In the genomic region with DNA sequence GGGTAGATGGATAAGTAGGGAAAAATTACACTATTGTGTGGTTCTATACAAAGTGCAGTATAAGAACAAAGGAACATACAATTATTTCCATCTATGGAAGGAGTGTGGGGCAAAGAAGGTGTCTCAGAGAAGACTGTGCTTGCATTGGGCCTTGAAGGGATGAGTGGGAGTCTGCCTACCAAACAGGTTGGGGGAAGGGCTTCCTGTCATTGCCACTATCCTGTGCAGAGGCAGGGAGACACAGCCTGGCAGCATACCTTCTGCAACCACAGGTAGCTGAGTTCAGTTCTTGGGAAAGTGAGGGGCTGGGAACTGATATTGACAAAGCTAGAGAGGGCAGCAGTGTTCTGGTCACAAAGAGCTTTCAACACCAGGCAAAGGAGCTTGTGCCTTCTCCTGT, we compare ENCODE assay signal across 20 cellular contexts. TPM values are rescaled to one million over a fixed set of nuclear protein-coding genes. Genes with fewer than 3 reads are reported as not detected.
A peak's percentile ranks its signal among the peaks of the same experiment; 100 is the strongest.
DNase-seq lines count a peak whose midpoint lies in the region; ATAC-seq and TF ChIP-seq lines count a peak whose summit lies in the region.
"Had no signal": no experiment of that assay in that cellular context is flagged by ENCODE, and none has a peak within 500 bp of the region (broad histone marks: within the 10 kb centered on the region; RNA-seq: fewer than 3 reads in every experiment).

No MANE protein-coding gene starts in this region.

- H3K4me1 Mint-ChIP-seq in stimulated activated naive CD8-positive, alpha-beta T cell treated with anti-CD3 and anti-CD28 coated beads, Interleukin-15, amount 100 ng/mL, for 72 hours, result peaks cover 14% of the 10 kb centered on the region

- H3K9me3 ChIP-seq in PC-9 (ENCODE audit: insufficient read depth, low read depth) (no peaks in the 10 kb centered on the region), mesodermal cell (ENCODE audit: control insufficient read depth, low read length) (no peaks in the 10 kb centered on the region), tibial artery (no peaks in the 10 kb centered on the region)
- H3K9me3 ChIP-seq: Peyer's patch had no signal

- peak overlapping the region; percentile 67 for H3K27ac ChIP-seq in PC-9
- H3K27ac ChIP-seq in mesodermal cell (ENCODE audit: low read depth, low read length, severe bottlenecking), result peak overlapping the region; percentile 51
- peak overlapping the region; percentile 40 to 78 for H3K27ac ChIP-seq in tibial artery
- H3K27ac ChIP-seq: Peyer's patch had no signal

- no peak overlapping the region for H2AFZ ChIP-seq in PC-9

- H3K4me3 ChIP-seq in PC-9 (no peak overlapping the region), mesodermal cell (ENCODE audit: extremely low read depth, insufficient read depth, low read length, poor library complexity, severe bottlenecking) (no peak overlapping the region), tibial artery (no peak overlapping the region)
- H3K4me3 ChIP-seq: Peyer's patch had no signal

- no peaks in the 10 kb centered on the region for H4K20me1 ChIP-seq in PC-9 (ENCODE audit: insufficient read depth)

- DNase-seq in stimulated activated naive CD8-positive, alpha-beta T cell treated with anti-CD3 and anti-CD28 coated beads, Interleukin-15, Interleukin-2, amounts not matched to agents 100 U/mL and 50 U/mL, for 24 hours, result no peak
- no peak for DNase-seq in stimulated activated naive CD8-positive, alpha-beta T cell treated with anti-CD3 and anti-CD28 coated beads, Interleukin-15, amount 100 ng/mL, for 72 hours
- DNase-seq in PC-9 (no peak), tibial artery (no peak), SHP77 treated with DMSO at 0.1 percent for 48 hours (lab: John Stamatoyannopoulos, UW) (no peak), NCI-H1105 (lab: John Stamatoyannopoulos, UW) (no peak)
- DNase-seq: CD4-positive, alpha-beta T cell; DMS79; GOT3; Karpas-422; MM.1S; NCI-H1092 treated with DMSO at 0.1 percent for 48 hours; NCI-H1694; NCI-H524; Right ventricle myocardium superior had no signal

- POLR2A ChIA-PET in PC-9 (lab: Charles Lee; ENCODE audit: unreplicated experiment), result interaction anchor here (0.6 kb wide), 1 partner anchor 132 kb away, joined by 3 read pairs; no protein-coding TSS in a partner anchor

- H3K79me2 ChIP-seq in PC-9 (ENCODE audit: low read depth), result 0 out of 2 replicates have a peak, but pooled peaks cover 12% of the 10 kb centered on the region

- H3K4me1 ChIP-seq in PC-9 (replicated peaks; ENCODE audit: insufficient read depth), result peaks cover 42% of the 10 kb centered on the region
- peaks cover 29% of the 10 kb centered on the region for H3K4me1 ChIP-seq in mesodermal cell (ENCODE audit: control insufficient read depth, insufficient read depth, low read length, poor library complexity, severe bottlenecking)
- H3K4me1 ChIP-seq in tibial artery, result peaks cover 0 to 61% (median 39%) of the 10 kb centered on the region in 4 donors

- H3K9me3 Mint-ChIP-seq in stimulated activated naive CD8-positive, alpha-beta T cell treated with anti-CD3 and anti-CD28 coated beads, Interleukin-15, amount 100 ng/mL, for 72 hours, result no peaks in the 10 kb centered on the region
- H3K9me3 Mint-ChIP-seq: CD4-positive, alpha-beta T cell; HFFc6 had no signal

- no peak overlapping the region for H3K4me3 Mint-ChIP-seq in stimulated activated naive CD8-positive, alpha-beta T cell treated with anti-CD3 and anti-CD28 coated beads, Interleukin-15, amount 100 ng/mL, for 72 hours
- H3K4me3 Mint-ChIP-seq: CD4-positive, alpha-beta T cell; HFFc6 had no signal

- no peaks in the 10 kb centered on the region for H3K9me2 ChIP-seq in PC-9 (ENCODE audit: insufficient read depth)

- BruUV-seq in PC-9 (replicated peaks; lab: Mats Ljungman, UMichigan), result no TSS peak

- TF ChIP-seq CTCF in PC-9 (conservative IDR thresholded peaks at IDR 0.05) (no peak), tibial artery (IDR thresholded peaks at IDR 0.05) (no peak)

- intact Hi-C loops in PC-9 (cut with micrococcal nuclease; ENCODE audit: unreplicated experiment) (no loop called here), tibial artery (cut with DNase I; ENCODE audit: low total_unique reads) (no loop called here)

- H3K36me3 ChIP-seq in PC-9 (ENCODE audit: low read depth), result peaks cover 22% of the 10 kb centered on the region; the same call in 1 of the 2 replicates
- H3K36me3 ChIP-seq in mesodermal cell (ENCODE audit: control insufficient read depth, insufficient read depth, low read length), result peaks cover 2% of the 10 kb centered on the region
- H3K36me3 ChIP-seq in tibial artery, result peaks cover 3 to 38% (median 22%) of the 10 kb centered on the region in 3 donors
- H3K36me3 ChIP-seq: Peyer's patch had no signal

- H3F3A ChIP-seq in PC-9 (ENCODE audit: insufficient read depth, low read depth), result peaks cover 40% of the 10 kb centered on the region

- peaks cover 37% of the 10 kb centered on the region for H3K27me3 Mint-ChIP-seq in stimulated activated naive CD8-positive, alpha-beta T cell treated with anti-CD3 and anti-CD28 coated beads, Interleukin-15, amount 100 ng/mL, for 72 hours

- H3K27me3 ChIP-seq in PC-9 (ENCODE audit: insufficient read depth, low read depth) (no peaks in the 10 kb centered on the region), tibial artery (no peaks in the 10 kb centered on the region)
- H3K27me3 ChIP-seq: Peyer's patch had no signal

- CTCF ChIA-PET in PC-9 (lab: Charles Lee), result interaction anchor here (1.6 kb wide), 1 partner anchor 20 kb away, joined by 4 read pairs; no protein-coding TSS in a partner anchor

- peak overlapping the region; percentile 83 for H3K4me2 ChIP-seq in PC-9

- ATAC-seq in stimulated activated naive CD8-positive, alpha-beta T cell treated with anti-CD3 and anti-CD28 coated beads, Interleukin-15, Interleukin-2, amounts not matched to agents 100 U/mL and 50 U/mL, for 24 hours, result peak; percentile 10
- no peak for ATAC-seq in stimulated activated naive CD8-positive, alpha-beta T cell treated with anti-CD3 and anti-CD28 coated beads, Interleukin-15, amount 100 ng/mL, for 72 hours
- ATAC-seq in HG03196 (IDR thresholded peaks at IDR 0.05; ENCODE audit: unreplicated experiment), result no peak

- no peak overlapping the region for H3K27ac Mint-ChIP-seq in stimulated activated naive CD8-positive, alpha-beta T cell treated with anti-CD3 and anti-CD28 coated beads, Interleukin-15, amount 100 ng/mL, for 72 hours
- H3K27ac Mint-ChIP-seq: CD4-positive, alpha-beta T cell; HFFc6 had no signal

RNA-seq across cellular contexts. Expression of a gene that starts 3.4 kb away (rescaled TPM):
- 15.5 and 19.0 TPM in 2 replicates for total RNA-seq in PC-9 (2021)
- 1.2 TPM for polyA plus RNA-seq in mesodermal cell (2013, experiment 1 of 2)
- 0.81 TPM for polyA plus RNA-seq in mesodermal cell (2013, experiment 2 of 2)
- total RNA-seq: CD4-positive, alpha-beta T cell; G401 had no signal
